In genomic region chr10:76675951-76676587, GRCh38 we compare ENCODE assay signal across 1 cellular context.
TF ChIP-seq lines count a peak whose summit lies in the region.

No MANE protein-coding gene starts in this region.

TF ChIP-seq in H1, 55 proteins besides CTCF, POLR2A, EP300 and RAD21 (continued from another document):
- no peak for TF ChIP-seq PHF8 (conservative IDR thresholded peaks at IDR 0.05; ENCODE audit: low read depth, low read length)
- TF ChIP-seq CREB1 (IDR thresholded peaks at IDR 0.05): no peak
